12 cellular contexts compared by ENCODE assay signal in the genomic region with DNA sequence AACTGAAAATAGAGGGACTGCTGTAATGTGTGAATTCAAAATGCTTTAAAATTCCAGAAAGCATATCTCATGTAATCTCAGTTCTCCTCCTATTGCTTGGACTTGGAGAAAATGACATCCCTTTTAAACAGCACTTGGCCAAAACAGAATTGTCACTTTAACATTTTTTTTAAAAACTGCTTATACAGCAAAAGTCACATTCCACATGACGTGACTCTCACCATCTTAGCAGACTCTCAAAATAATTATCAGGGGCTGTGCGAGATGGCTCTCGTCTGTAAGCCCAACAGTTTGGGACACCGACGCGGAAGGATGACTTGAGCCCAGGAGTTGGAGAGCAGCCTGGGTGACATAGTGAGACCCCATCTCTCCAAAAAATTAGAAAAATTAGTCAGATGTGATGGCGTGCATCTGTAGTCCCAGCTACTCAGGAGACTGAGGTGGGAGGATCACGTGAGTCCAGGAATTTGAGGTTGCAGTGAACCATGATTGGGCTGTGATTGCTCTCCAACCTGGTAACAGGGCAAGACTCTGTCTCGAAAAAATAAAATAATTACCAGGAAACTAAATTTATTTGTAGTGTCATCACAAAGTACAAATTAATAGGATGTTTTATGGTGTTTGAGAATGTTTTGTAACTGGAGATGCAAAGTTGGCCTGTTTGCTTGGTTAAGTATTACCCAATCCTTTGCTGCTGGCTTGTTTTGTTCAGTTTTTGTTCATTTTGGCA. TPM values are rescaled to one million over a fixed set of nuclear protein-coding genes. Genes with fewer than 3 reads are reported as not detected.
DNase-seq lines count a peak whose midpoint lies in the region; ATAC-seq and TF ChIP-seq lines count a peak whose summit lies in the region.
"Had no signal": no experiment of that assay in that cellular context is flagged by ENCODE, and none has a peak within 500 bp of the region (broad histone marks: within the 10 kb centered on the region; RNA-seq: fewer than 3 reads in every experiment).

No MANE protein-coding gene starts in this region.

- peak; percentile 20 for ATAC-seq in Right ventricle myocardium inferior
- no peak for ATAC-seq in GM21825 (IDR thresholded peaks at IDR 0.05; ENCODE audit: unreplicated experiment)

- H3K4me3 Mint-ChIP-seq in nephron progenitor cell = no peak overlapping the region

- peaks cover 36% of the 10 kb centered on the region for H3K4me1 Mint-ChIP-seq in nephron progenitor cell

- H3K9me3 Mint-ChIP-seq in nephron progenitor cell = no peaks in the 10 kb centered on the region

- DNase-seq in Right ventricle myocardium inferior (ENCODE audit: missing footprints) (no peak), cardiac septum (ENCODE audit: low spot score) (no peak), fibroblast of mammary gland (ENCODE audit: low read depth) (peak; percentile 35), nephron progenitor cell (no peak), brain microvascular endothelial cell (no peak), NCI-H2081 treated with DMSO at 0.1 percent for 48 hours (lab: John Stamatoyannopoulos, UW) (no peak), NCI-H1694 treated with DMSO at 0.1 percent for 48 hours (lab: John Stamatoyannopoulos, UW) (no peak)
- DNase-seq: dermis blood vessel endothelial cell, heart right ventricle had no signal

- peaks cover 77% of the 10 kb centered on the region for H3K36me3 Mint-ChIP-seq in nephron progenitor cell (ENCODE audit: low read depth)

- H3K36me3 ChIP-seq in brain microvascular endothelial cell (replicated peaks) = peaks cover 29% of the 10 kb centered on the region

- peaks cover 3% of the 10 kb centered on the region for H3K27me3 Mint-ChIP-seq in nephron progenitor cell (ENCODE audit: low read depth, poor library complexity)

- peak overlapping the region; percentile 1 for H3K27ac Mint-ChIP-seq in nephron progenitor cell

- no peaks in the 10 kb centered on the region for H3K27me3 ChIP-seq in brain microvascular endothelial cell (replicated peaks)
- H3K27me3 ChIP-seq: heart right ventricle, Peyer's patch had no signal

- no peak overlapping the region for H3K27ac ChIP-seq in brain microvascular endothelial cell
- H3K27ac ChIP-seq: KMS-11, Peyer's patch had no signal

- TF ChIP-seq CTCF in fibroblast of mammary gland (conservative IDR thresholded peaks at IDR 0.05; ENCODE audit: control insufficient read depth, insufficient read depth, low read depth, low read length) (no peak), nephron progenitor cell (IDR thresholded peaks at IDR 0.05) (no peak), brain microvascular endothelial cell (IDR thresholded peaks at IDR 0.05; ENCODE audit: low read depth, low read length, missing control alignments) (no peak)

- in situ Hi-C loops in brain microvascular endothelial cell (cut with HindIII; ENCODE audit: low pct_ligation_motif_present, low sequenced_read_pairs) = no loop called here

- intact Hi-C loops in Right ventricle myocardium inferior (cut with DNase I) (no loop called here), cardiac septum (cut with DNase I) (no loop called here)

- no peak overlapping the region for H3K4me3 ChIP-seq in fibroblast of mammary gland (ENCODE audit: control insufficient read depth, low read depth, low read length)
- no peak overlapping the region for H3K4me3 ChIP-seq in brain microvascular endothelial cell (ENCODE audit: low read depth, low read length)
- H3K4me3 ChIP-seq: heart right ventricle, Peyer's patch had no signal

RNA-seq across cellular contexts. Expression of gene SAFB, which starts 8.8 kb away (rescaled TPM):
- total RNA-seq in Right ventricle myocardium inferior = 59.8 TPM
- total RNA-seq in cardiac septum = 67.4 TPM

RNA-seq across cellular contexts. Expression of gene SAFB2, which starts 9.1 kb away (rescaled TPM):
- total RNA-seq in Right ventricle myocardium inferior (43.7 TPM), cardiac septum (48.6 TPM)

RNA-seq across cellular contexts. Expression of gene MICOS13, which starts 48.6 kb away (rescaled TPM):
- total RNA-seq in Right ventricle myocardium inferior (172 TPM), cardiac septum (143 TPM)

RNA-seq across cellular contexts. Expression of gene HSD11B1L, which starts 49.2 kb away (rescaled TPM):
- total RNA-seq in Right ventricle myocardium inferior = 3.9 TPM
- 4.3 TPM for total RNA-seq in cardiac septum

RNA-seq across cellular contexts. Expression of gene RPL36, which starts 58.4 kb away (rescaled TPM):
- total RNA-seq in Right ventricle myocardium inferior = 435 TPM
- total RNA-seq in cardiac septum = 337 TPM
